ENCODE assay signal across 1 cellular context in the genomic region with DNA sequence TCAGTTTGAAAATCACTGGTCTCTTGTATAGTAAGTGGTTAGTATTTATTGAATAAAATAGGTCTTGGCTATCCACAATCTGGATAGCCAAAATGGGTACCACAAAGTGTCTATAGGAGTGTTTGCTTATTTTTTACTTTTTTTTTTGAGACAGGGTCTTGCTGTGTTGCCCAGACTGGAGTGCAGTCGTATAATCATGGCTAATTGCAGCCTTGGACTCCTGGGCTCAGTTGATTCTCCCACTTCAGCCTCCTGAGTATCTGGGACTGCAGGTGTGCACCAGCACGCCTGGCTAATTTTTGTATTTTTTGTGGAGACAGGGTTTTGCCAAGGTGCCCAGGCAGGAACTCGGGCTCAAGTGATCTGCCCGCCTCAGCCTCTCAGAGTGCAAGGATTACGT.
TF ChIP-seq lines count a peak whose summit lies in the region.

No MANE protein-coding gene starts in this region.

TF ChIP-seq in GM12878, 131 proteins besides CTCF, POLR2A, EP300 and RAD21:
- TF ChIP-seq, protein P1, sequence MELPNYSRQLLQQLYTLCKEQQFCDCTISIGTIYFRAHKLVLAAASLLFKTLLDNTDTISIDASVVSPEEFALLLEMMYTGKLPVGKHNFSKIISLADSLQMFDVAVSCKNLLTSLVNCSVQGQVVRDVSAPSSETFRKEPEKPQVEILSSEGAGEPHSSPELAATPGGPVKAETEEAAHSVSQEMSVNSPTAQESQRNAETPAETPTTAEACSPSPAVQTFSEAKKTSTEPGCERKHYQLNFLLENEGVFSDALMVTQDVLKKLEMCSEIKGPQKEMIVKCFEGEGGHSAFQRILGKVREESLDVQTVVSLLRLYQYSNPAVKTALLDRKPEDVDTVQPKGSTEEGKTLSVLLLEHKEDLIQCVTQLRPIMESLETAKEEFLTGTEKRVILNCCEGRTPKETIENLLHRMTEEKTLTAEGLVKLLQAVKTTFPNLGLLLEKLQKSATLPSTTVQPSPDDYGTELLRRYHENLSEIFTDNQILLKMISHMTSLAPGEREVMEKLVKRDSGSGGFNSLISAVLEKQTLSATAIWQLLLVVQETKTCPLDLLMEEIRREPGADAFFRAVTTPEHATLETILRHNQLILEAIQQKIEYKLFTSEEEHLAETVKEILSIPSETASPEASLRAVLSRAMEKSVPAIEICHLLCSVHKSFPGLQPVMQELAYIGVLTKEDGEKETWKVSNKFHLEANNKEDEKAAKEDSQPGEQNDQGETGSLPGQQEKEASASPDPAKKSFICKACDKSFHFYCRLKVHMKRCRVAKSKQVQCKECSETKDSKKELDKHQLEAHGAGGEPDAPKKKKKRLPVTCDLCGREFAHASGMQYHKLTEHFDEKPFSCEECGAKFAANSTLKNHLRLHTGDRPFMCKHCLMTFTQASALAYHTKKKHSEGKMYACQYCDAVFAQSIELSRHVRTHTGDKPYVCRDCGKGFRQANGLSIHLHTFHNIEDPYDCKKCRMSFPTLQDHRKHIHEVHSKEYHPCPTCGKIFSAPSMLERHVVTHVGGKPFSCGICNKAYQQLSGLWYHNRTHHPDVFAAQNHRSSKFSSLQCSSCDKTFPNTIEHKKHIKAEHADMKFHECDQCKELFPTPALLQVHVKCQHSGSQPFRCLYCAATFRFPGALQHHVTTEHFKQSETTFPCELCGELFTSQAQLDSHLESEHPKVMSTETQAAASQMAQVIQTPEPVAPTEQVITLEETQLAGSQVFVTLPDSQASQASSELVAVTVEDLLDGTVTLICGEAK (IDR thresholded peaks at IDR 0.05; ENCODE audit: borderline replicate concordance), result no peak
- TF ChIP-seq DPF2 (IDR thresholded peaks at IDR 0.05) (no peak), MEF2B (IDR thresholded peaks at IDR 0.05; ENCODE audit: partially characterized antibody, poor library complexity, severe bottlenecking) (no peak), ZZZ3 (IDR thresholded peaks at IDR 0.05; ENCODE audit: control insufficient read depth, insufficient read length, low read depth) (no peak), TARDBP (IDR thresholded peaks at IDR 0.05; ENCODE audit: borderline replicate concordance) (no peak), BRCA1 (IDR thresholded peaks at IDR 0.05; ENCODE audit: low read depth, low read length) (no peak)
- TF ChIP-seq, protein P2, sequence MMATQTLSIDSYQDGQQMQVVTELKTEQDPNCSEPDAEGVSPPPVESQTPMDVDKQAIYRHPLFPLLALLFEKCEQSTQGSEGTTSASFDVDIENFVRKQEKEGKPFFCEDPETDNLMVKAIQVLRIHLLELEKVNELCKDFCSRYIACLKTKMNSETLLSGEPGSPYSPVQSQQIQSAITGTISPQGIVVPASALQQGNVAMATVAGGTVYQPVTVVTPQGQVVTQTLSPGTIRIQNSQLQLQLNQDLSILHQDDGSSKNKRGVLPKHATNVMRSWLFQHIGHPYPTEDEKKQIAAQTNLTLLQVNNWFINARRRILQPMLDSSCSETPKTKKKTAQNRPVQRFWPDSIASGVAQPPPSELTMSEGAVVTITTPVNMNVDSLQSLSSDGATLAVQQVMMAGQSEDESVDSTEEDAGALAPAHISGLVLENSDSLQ (IDR thresholded peaks at IDR 0.05), result no peak
- TF ChIP-seq, protein P3, sequence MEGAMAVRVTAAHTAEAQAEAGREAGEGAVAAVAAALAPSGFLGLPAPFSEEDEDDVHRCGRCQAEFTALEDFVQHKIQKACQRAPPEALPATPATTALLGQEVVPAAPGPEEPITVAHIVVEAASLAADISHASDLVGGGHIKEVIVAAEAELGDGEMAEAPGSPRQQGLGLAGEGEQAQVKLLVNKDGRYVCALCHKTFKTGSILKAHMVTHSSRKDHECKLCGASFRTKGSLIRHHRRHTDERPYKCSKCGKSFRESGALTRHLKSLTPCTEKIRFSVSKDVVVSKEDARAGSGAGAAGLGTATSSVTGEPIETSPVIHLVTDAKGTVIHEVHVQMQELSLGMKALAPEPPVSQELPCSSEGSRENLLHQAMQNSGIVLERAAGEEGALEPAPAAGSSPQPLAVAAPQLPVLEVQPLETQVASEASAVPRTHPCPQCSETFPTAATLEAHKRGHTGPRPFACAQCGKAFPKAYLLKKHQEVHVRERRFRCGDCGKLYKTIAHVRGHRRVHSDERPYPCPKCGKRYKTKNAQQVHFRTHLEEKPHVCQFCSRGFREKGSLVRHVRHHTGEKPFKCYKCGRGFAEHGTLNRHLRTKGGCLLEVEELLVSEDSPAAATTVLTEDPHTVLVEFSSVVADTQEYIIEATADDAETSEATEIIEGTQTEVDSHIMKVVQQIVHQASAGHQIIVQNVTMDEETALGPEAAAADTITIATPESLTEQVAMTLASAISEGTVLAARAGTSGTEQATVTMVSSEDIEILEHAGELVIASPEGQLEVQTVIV (IDR thresholded peaks at IDR 0.05; ENCODE audit: borderline replicate concordance, partially characterized antibody), result no peak
- TF ChIP-seq, protein P4, sequence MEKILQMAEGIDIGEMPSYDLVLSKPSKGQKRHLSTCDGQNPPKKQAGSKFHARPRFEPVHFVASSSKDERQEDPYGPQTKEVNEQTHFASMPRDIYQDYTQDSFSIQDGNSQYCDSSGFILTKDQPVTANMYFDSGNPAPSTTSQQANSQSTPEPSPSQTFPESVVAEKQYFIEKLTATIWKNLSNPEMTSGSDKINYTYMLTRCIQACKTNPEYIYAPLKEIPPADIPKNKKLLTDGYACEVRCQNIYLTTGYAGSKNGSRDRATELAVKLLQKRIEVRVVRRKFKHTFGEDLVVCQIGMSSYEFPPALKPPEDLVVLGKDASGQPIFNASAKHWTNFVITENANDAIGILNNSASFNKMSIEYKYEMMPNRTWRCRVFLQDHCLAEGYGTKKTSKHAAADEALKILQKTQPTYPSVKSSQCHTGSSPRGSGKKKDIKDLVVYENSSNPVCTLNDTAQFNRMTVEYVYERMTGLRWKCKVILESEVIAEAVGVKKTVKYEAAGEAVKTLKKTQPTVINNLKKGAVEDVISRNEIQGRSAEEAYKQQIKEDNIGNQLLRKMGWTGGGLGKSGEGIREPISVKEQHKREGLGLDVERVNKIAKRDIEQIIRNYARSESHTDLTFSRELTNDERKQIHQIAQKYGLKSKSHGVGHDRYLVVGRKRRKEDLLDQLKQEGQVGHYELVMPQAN (conservative IDR thresholded peaks at IDR 0.05), result no peak
